ENCODE assay signal across 1 cellular context in genomic region chr12:131221061-131221945, GRCh38.
TF ChIP-seq lines count a peak whose summit lies in the region.

No MANE protein-coding gene starts in this region.

TF ChIP-seq in HepG2, 621 proteins besides CTCF, POLR2A, EP300 and RAD21 (continued from another document):
- TF ChIP-seq FOXP1 (IDR thresholded peaks at IDR 0.05) = no peak
- TF ChIP-seq FOXP1 (CRISPR knock-in tag; IDR thresholded peaks at IDR 0.05) = no peak
- TF ChIP-seq KDM2A (CRISPR knock-in tag; IDR thresholded peaks at IDR 0.05; ENCODE audit: borderline replicate concordance, low read depth) = no peak
- TF ChIP-seq SYNCRIP (IDR thresholded peaks at IDR 0.05; ENCODE audit: insufficient read depth, low read depth, low read length) = no peak
- no peak for TF ChIP-seq NR2F1 (CRISPR knock-in tag; IDR thresholded peaks at IDR 0.05)
- no peak for TF ChIP-seq LCORL (IDR thresholded peaks at IDR 0.05)
- no peak for TF ChIP-seq LCORL (CRISPR knock-in tag; IDR thresholded peaks at IDR 0.05)
- no peak for TF ChIP-seq RAD51 (IDR thresholded peaks at IDR 0.05; ENCODE audit: borderline replicate concordance)
- no peak for TF ChIP-seq ATF7-NPFF (CRISPR knock-in tag; IDR thresholded peaks at IDR 0.05; ENCODE audit: low read depth)
- TF ChIP-seq, protein P1, sequence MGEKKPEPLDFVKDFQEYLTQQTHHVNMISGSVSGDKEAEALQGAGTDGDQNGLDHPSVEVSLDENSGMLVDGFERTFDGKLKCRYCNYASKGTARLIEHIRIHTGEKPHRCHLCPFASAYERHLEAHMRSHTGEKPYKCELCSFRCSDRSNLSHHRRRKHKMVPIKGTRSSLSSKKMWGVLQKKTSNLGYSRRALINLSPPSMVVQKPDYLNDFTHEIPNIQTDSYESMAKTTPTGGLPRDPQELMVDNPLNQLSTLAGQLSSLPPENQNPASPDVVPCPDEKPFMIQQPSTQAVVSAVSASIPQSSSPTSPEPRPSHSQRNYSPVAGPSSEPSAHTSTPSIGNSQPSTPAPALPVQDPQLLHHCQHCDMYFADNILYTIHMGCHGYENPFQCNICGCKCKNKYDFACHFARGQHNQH (CRISPR knock-in tag; IDR thresholded peaks at IDR 0.05) = no peak
- no peak for TF ChIP-seq HDAC6 (IDR thresholded peaks at IDR 0.05; ENCODE audit: low read depth, low read length)
TF ChIP-seq in HepG2: peak in this region for 0.
